ENCODE assay signal across 8 cellular contexts in the genomic region with DNA sequence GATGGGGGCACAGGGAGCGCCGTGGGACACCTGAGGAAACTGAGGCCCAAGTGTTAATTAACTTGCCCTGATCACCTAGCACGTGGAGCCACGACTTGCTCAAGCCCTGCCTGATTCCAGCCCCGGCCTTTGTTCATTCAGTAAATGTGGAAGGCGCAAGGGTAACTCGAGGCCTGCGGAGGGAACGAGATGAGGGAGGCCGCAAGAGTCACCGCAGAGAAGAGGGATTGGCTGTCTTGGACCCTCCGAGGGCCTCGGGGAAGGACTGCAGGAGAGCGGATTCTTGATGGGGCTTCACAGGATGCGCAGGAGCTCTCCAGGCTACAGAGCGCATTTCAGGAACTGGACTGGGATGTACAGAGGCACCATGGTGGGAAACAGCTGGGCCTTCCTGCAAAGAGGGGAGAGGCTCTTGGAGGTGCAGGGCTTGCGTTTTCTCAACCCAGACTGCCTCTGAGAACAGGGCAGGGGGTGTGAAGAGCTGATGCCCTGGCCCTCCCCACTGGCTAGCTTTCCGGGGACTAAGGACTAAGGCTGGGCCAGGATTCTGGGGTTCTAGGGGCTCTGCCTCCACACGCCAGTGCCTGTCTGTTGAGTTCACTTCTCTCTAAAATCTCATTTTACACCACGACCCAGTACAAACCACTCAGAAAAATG. TPM values are rescaled to one million over a fixed set of nuclear protein-coding genes. Genes with fewer than 3 reads are reported as not detected.
DNase-seq lines count a peak whose midpoint lies in the region; ATAC-seq, FAIRE-seq and TF ChIP-seq lines count a peak whose summit lies in the region.

No MANE protein-coding gene starts in this region.

- peaks cover 36% of the 10 kb centered on the region for H3K36me3 Mint-ChIP-seq in activated CD4-positive, alpha-beta T cell treated with anti-CD3 and anti-CD28 coated beads for 36 hours (ENCODE audit: low read depth)
- peaks cover 76% of the 10 kb centered on the region for H3K36me3 Mint-ChIP-seq in activated T-cell treated with anti-CD3 and anti-CD28 coated beads, Interleukin-2, amount 50 U/mL, for 24 hours (ENCODE audit: low read depth)
- H3K36me3 Mint-ChIP-seq in glutamatergic neuron (ENCODE audit: unreplicated experiment), result peaks cover 4% of the 10 kb centered on the region
- H3K36me3 Mint-ChIP-seq in stimulated activated effector memory CD8-positive, alpha-beta T cell treated with anti-CD3 and anti-CD28 coated beads, Interleukin-12 subunit alpha, Interleukin-12 subunit beta, amount 100 ng/mL, for 72 hours, result peaks cover 56% of the 10 kb centered on the region

- DNase-seq in activated CD4-positive, alpha-beta T cell treated with anti-CD3 and anti-CD28 coated beads for 36 hours, result no peak
- no peak for DNase-seq in activated CD4-positive, alpha-beta T cell treated with anti-CD3 and anti-CD28 coated beads, Interleukin-2, amount 50 U/mL, for 1 hour
- no peak for DNase-seq in activated T-cell treated with anti-CD3 and anti-CD28 coated beads, Interleukin-2, amount 50 U/mL, for 24 hours
- DNase-seq in glutamatergic neuron, result no peak
- DNase-seq in stimulated activated effector memory CD8-positive, alpha-beta T cell treated with anti-CD3 and anti-CD28 coated beads, Interleukin-12 subunit alpha, Interleukin-12 subunit beta, amount 100 ng/mL, for 72 hours (ENCODE audit: low spot score in 2 of 2), result no peak
- DNase-seq in GM19239 (ENCODE audit: insufficient read length, low spot score), result no peak
- DNase-seq in stimulated activated CD4-positive, alpha-beta T cell treated with anti-CD3 and anti-CD28 coated beads, Interleukin-2, amount 100 ng/mL, for 24 hours, result no peak
- no peak for DNase-seq in SK-N-DZ (ENCODE audit: low spot score)

- FAIRE-seq in GM19239 (lab: Jason Lieb, UNC), result no peak

- no peak for TF ChIP-seq CTCF in glutamatergic neuron (IDR thresholded peaks at IDR 0.05; ENCODE audit: partially characterized antibody, unreplicated experiment)

- H3K4me1 Mint-ChIP-seq in activated CD4-positive, alpha-beta T cell treated with anti-CD3 and anti-CD28 coated beads for 36 hours, result peaks cover 55% of the 10 kb centered on the region
- H3K4me1 Mint-ChIP-seq in activated T-cell treated with anti-CD3 and anti-CD28 coated beads, Interleukin-2, amount 50 U/mL, for 24 hours (ENCODE audit: low read depth), result peaks cover 59% of the 10 kb centered on the region
- H3K4me1 Mint-ChIP-seq in glutamatergic neuron (ENCODE audit: low read depth, unreplicated experiment), result peaks cover 7% of the 10 kb centered on the region
- H3K4me1 Mint-ChIP-seq in stimulated activated effector memory CD8-positive, alpha-beta T cell treated with anti-CD3 and anti-CD28 coated beads, Interleukin-12 subunit alpha, Interleukin-12 subunit beta, amount 100 ng/mL, for 72 hours, result peaks cover 53% of the 10 kb centered on the region

- H3K9me3 Mint-ChIP-seq in activated CD4-positive, alpha-beta T cell treated with anti-CD3 and anti-CD28 coated beads for 36 hours (ENCODE audit: low read depth), result no peaks in the 10 kb centered on the region
- H3K9me3 Mint-ChIP-seq in activated T-cell treated with anti-CD3 and anti-CD28 coated beads, Interleukin-2, amount 50 U/mL, for 24 hours, result no peaks in the 10 kb centered on the region
- H3K9me3 Mint-ChIP-seq in glutamatergic neuron (ENCODE audit: unreplicated experiment), result peaks cover 10% of the 10 kb centered on the region
- no peaks in the 10 kb centered on the region for H3K9me3 Mint-ChIP-seq in stimulated activated effector memory CD8-positive, alpha-beta T cell treated with anti-CD3 and anti-CD28 coated beads, Interleukin-12 subunit alpha, Interleukin-12 subunit beta, amount 100 ng/mL, for 72 hours

- no peaks in the 10 kb centered on the region for H3K27me3 Mint-ChIP-seq in activated CD4-positive, alpha-beta T cell treated with anti-CD3 and anti-CD28 coated beads for 36 hours
- H3K27me3 Mint-ChIP-seq in activated T-cell treated with anti-CD3 and anti-CD28 coated beads, Interleukin-2, amount 50 U/mL, for 24 hours, result no peaks in the 10 kb centered on the region
- peaks cover 7% of the 10 kb centered on the region for H3K27me3 Mint-ChIP-seq in glutamatergic neuron (ENCODE audit: unreplicated experiment)

- intact Hi-C loops in activated CD4-positive, alpha-beta T cell treated with anti-CD3 and anti-CD28 coated beads for 36 hours (cut with DNase I, micrococcal nuclease), result no loop called here

- POLR2A ChIA-PET in activated CD4-positive, alpha-beta T cell treated with anti-CD3 and anti-CD28 coated beads for 36 hours (lab: Charles Lee), result no interaction called here

- ATAC-seq in activated CD4-positive, alpha-beta T cell treated with anti-CD3 and anti-CD28 coated beads for 36 hours, result no peak
- ATAC-seq in stimulated activated effector memory CD8-positive, alpha-beta T cell treated with anti-CD3 and anti-CD28 coated beads, Interleukin-12 subunit alpha, Interleukin-12 subunit beta, amount 100 ng/mL, for 72 hours, result no peak

- H3K27ac Mint-ChIP-seq in activated CD4-positive, alpha-beta T cell treated with anti-CD3 and anti-CD28 coated beads for 36 hours, result peak overlapping the region; percentile 88
- H3K27ac Mint-ChIP-seq in activated T-cell treated with anti-CD3 and anti-CD28 coated beads, Interleukin-2, amount 50 U/mL, for 24 hours, result peak overlapping the region; percentile 95
- H3K27ac Mint-ChIP-seq in glutamatergic neuron (ENCODE audit: unreplicated experiment), result no peak overlapping the region
- H3K27ac Mint-ChIP-seq in stimulated activated effector memory CD8-positive, alpha-beta T cell treated with anti-CD3 and anti-CD28 coated beads, Interleukin-12 subunit alpha, Interleukin-12 subunit beta, amount 100 ng/mL, for 72 hours, result no peak overlapping the region

- CTCF ChIA-PET in activated CD4-positive, alpha-beta T cell treated with anti-CD3 and anti-CD28 coated beads for 36 hours (lab: Charles Lee), result interaction anchor here (1.4 kb wide), 1 partner anchor 32 kb away, joined by 3 read pairs; no protein-coding TSS in a partner anchor

- H3K4me3 Mint-ChIP-seq in activated CD4-positive, alpha-beta T cell treated with anti-CD3 and anti-CD28 coated beads for 36 hours, result peak overlapping the region; percentile 82
- H3K4me3 Mint-ChIP-seq in activated T-cell treated with anti-CD3 and anti-CD28 coated beads, Interleukin-2, amount 50 U/mL, for 24 hours, result peak overlapping the region; percentile 82
- H3K4me3 Mint-ChIP-seq in glutamatergic neuron (ENCODE audit: unreplicated experiment), result peak overlapping the region; percentile 76
- peak overlapping the region; percentile 95 for H3K4me3 Mint-ChIP-seq in stimulated activated effector memory CD8-positive, alpha-beta T cell treated with anti-CD3 and anti-CD28 coated beads, Interleukin-12 subunit alpha, Interleukin-12 subunit beta, amount 100 ng/mL, for 72 hours

RNA-seq across cellular contexts. Expression of a gene that starts 0.6 kb away (rescaled TPM):
- total RNA-seq in activated CD4-positive, alpha-beta T cell treated with anti-CD3 and anti-CD28 coated beads for 36 hours, result 10 to 100 TPM; 20.7 to 24.0 TPM
- 9.0 TPM for total RNA-seq in glutamatergic neuron (ENCODE audit: unreplicated experiment)
- polyA plus RNA-seq in SK-N-DZ (2014; cell fraction: cytosol; rRNA removed), result 11.4 and 18.0 TPM in 2 replicates
- polyA plus RNA-seq in SK-N-DZ (2014; cell fraction: nucleus; rRNA removed), result 16.7 and 28.4 TPM in 2 replicates

RNA-seq across cellular contexts. Expression of a gene that starts 1.8 kb away (rescaled TPM):
- 1 to 10 TPM; 3.3 to 5.0 TPM for total RNA-seq in activated CD4-positive, alpha-beta T cell treated with anti-CD3 and anti-CD28 coated beads for 36 hours
- total RNA-seq in glutamatergic neuron (ENCODE audit: unreplicated experiment), result 2.8 TPM
- 8.2 and 11.3 TPM in 2 replicates for polyA plus RNA-seq in SK-N-DZ (2014; cell fraction: cytosol; rRNA removed)
- polyA plus RNA-seq in SK-N-DZ (2014; cell fraction: nucleus; rRNA removed), result 3.3 and 6.3 TPM in 2 replicates

RNA-seq across cellular contexts. Expression of a gene that starts 9.9 kb away (rescaled TPM):
- 10 to 100 TPM; 35.7 to 43.8 TPM for total RNA-seq in activated CD4-positive, alpha-beta T cell treated with anti-CD3 and anti-CD28 coated beads for 36 hours
- total RNA-seq in glutamatergic neuron (ENCODE audit: unreplicated experiment), result 20.9 TPM
- 20.9 and 24.6 TPM in 2 replicates for polyA plus RNA-seq in SK-N-DZ (2014; cell fraction: cytosol; rRNA removed)
- 52.1 and 94.9 TPM in 2 replicates for polyA plus RNA-seq in SK-N-DZ (2014; cell fraction: nucleus; rRNA removed)

RNA-seq across cellular contexts. Expression of a gene that starts 28.2 kb away (rescaled TPM):
- 10 to 100 TPM; 22.1 to 30.2 TPM for total RNA-seq in activated CD4-positive, alpha-beta T cell treated with anti-CD3 and anti-CD28 coated beads for 36 hours
- 67.1 TPM for total RNA-seq in glutamatergic neuron (ENCODE audit: unreplicated experiment)
- 33.5 and 49.4 TPM in 2 replicates for polyA plus RNA-seq in SK-N-DZ (2014; cell fraction: cytosol; rRNA removed)
- 222 and 266 TPM in 2 replicates for polyA plus RNA-seq in SK-N-DZ (2014; cell fraction: nucleus; rRNA removed)

Comparison
In these comparisons a context has a peak if more than half of its experiments do, and no peak if none do; other contexts are left out.
1. H3K27ac Mint-ChIP-seq: peak in activated CD4-positive, alpha-beta T cell treated with anti-CD3 and anti-CD28 coated beads for 36 hours (single experiment) and activated T-cell treated with anti-CD3 and anti-CD28 coated beads, Interleukin-2, amount 50 U/mL, for 24 hours (single experiment); none in glutamatergic neuron (single experiment) and stimulated activated effector memory CD8-positive, alpha-beta T cell treated with anti-CD3 and anti-CD28 coated beads, Interleukin-12 subunit alpha, Interleukin-12 subunit beta, amount 100 ng/mL, for 72 hours (single experiment).
2. Peak in every context shown above with its lines, with median percentiles within 50 percentile points of each other: H3K4me3 Mint-ChIP-seq.